In genomic region chr19:8004001-8004400, GRCh38 we compare ENCODE assay signal across 9 cellular contexts. TPM values are rescaled to one million over a fixed set of nuclear protein-coding genes. Genes with fewer than 3 reads are reported as not detected.
DNase-seq lines count a peak whose midpoint lies in the region; ATAC-seq and TF ChIP-seq lines count a peak whose summit lies in the region.
"Had no signal": no experiment of that assay in that cellular context is flagged by ENCODE, and none has a peak within 500 bp of the region (broad histone marks: within the 10 kb centered on the region; RNA-seq: fewer than 3 reads in every experiment).

No MANE protein-coding gene starts in this region.

- no peak for TF ChIP-seq CTCF in fibroblast of pulmonary artery (IDR thresholded peaks at IDR 0.05; ENCODE audit: low read length, missing control alignments)
- TF ChIP-seq CTCF in gastrocnemius medialis (IDR thresholded peaks at IDR 0.05 in 4 of 5, conservative IDR thresholded peaks at IDR 0.05 in 1 of 5), result no peak

- H3K27ac ChIP-seq in GM23248 (peak overlapping the region; percentile 61), SJSA1 (no peak overlapping the region), gastrocnemius medialis (peak overlapping the region in 2 of 4 donors; percentile 11 to 14)

- peak overlapping the region; percentile 84 for H3K9ac ChIP-seq in GM23248

- H2AFZ ChIP-seq in GM23248, result no peak overlapping the region

- no peaks in the 10 kb centered on the region for H3K36me3 ChIP-seq in GM23248 (ENCODE audit: low read depth)
- peaks cover 34% of the 10 kb centered on the region for H3K36me3 ChIP-seq in SJSA1
- no peaks in the 10 kb centered on the region for H3K36me3 ChIP-seq in gastrocnemius medialis

- H3F3A ChIP-seq in GM23248 (ENCODE audit: insufficient read depth), result peaks cover 19% of the 10 kb centered on the region

- no peaks in the 10 kb centered on the region for H3K9me2 ChIP-seq in GM23248 (ENCODE audit: insufficient read depth)

- H3K4me2 ChIP-seq in GM23248 (ENCODE audit: unreplicated experiment), result peak overlapping the region; percentile 98

- H3K4me1 ChIP-seq in GM23248 (ENCODE audit: insufficient read depth) (peaks cover 8% of the 10 kb centered on the region), SJSA1 (replicated peaks) (peaks cover 21% of the 10 kb centered on the region), gastrocnemius medialis (peaks cover 52 to 57% of the 10 kb centered on the region in 2 donors)

- no peak for DNase-seq in GM23248
- no peak for DNase-seq in SJSA1 (ENCODE audit: low read depth in 1 of 2, low spot score in 2 of 2)
- no peak for DNase-seq in fibroblast of pulmonary artery (ENCODE audit: low read depth)
- no peak for DNase-seq in gastrocnemius medialis
- DNase-seq in iPS-NIHi11 (ENCODE audit: low spot score), result no peak
- no peak for DNase-seq in NCI-H510A treated with DMSO at 0.1 percent for 48 hours (lab: John Stamatoyannopoulos, UW)
- no peak for DNase-seq in sciatic nerve (ENCODE audit: low spot score)
- DNase-seq: NCI-H1092 treated with DMSO at 0.1 percent for 48 hours had no signal

- H3K4me3 ChIP-seq in GM23248, result peak overlapping the region; percentile 91
- H3K4me3 ChIP-seq in SJSA1, result peak overlapping the region; percentile 91
- H3K4me3 ChIP-seq in fibroblast of pulmonary artery (replicated peaks; ENCODE audit: low read depth, low read length), result peak overlapping the region; percentile 73
- H3K4me3 ChIP-seq in gastrocnemius medialis, result peak overlapping the region in 3 of 4 donors; percentile 66 to 84 (median 84)

- ATAC-seq in gastrocnemius medialis (no peak), sciatic nerve (no peak), GM21723 (IDR thresholded peaks at IDR 0.05; ENCODE audit: unreplicated experiment) (no peak)

- H4K20me1 ChIP-seq in GM23248 (ENCODE audit: insufficient read depth), result peaks cover 23% of the 10 kb centered on the region; the same call in 1 of the 2 replicates

- intact Hi-C loops in gastrocnemius medialis (cut with DNase I; ENCODE audit: low total_unique reads) (loop anchor here (10.0 kb wide), 1 partner anchor 149 kb away; no protein-coding TSS in a partner anchor), sciatic nerve (cut with DNase I) (no loop called here)

- no peak for TF ChIP-seq POLR2A in gastrocnemius medialis (IDR thresholded peaks at IDR 0.05)

- no peaks in the 10 kb centered on the region for H3K9me3 ChIP-seq in GM23248 (ENCODE audit: low read depth)
- no peaks in the 10 kb centered on the region for H3K9me3 ChIP-seq in SJSA1 (replicated peaks)
- no peaks in the 10 kb centered on the region for H3K9me3 ChIP-seq in gastrocnemius medialis

- no peaks in the 10 kb centered on the region for H3K27me3 ChIP-seq in GM23248 (replicated peaks; ENCODE audit: insufficient read depth)
- H3K27me3 ChIP-seq in SJSA1 (replicated peaks), result no peaks in the 10 kb centered on the region
- H3K27me3 ChIP-seq in gastrocnemius medialis, result no peaks in the 10 kb centered on the region

- in situ Hi-C loops in GM23248 (cut with MboI) (no loop called here), gastrocnemius medialis (cut with MboI; ENCODE audit: low sequenced_read_pairs in 4 of 4) (loop anchor here in 3 of 4 donors (5.0 to 25.0 kb wide), 3 partner anchors 57 to 258 kb away; partner anchors contain the start of gene TIMM44 (in 2 of the 3))

- H3K79me2 ChIP-seq in GM23248 (ENCODE audit: insufficient read depth), result peaks cover 72% of the 10 kb centered on the region

- WGBS in GM23248 (ENCODE audit: low coverage in 1 of 2, low lambda C conversion rate in 2 of 2, missing lambda C conversion rate in 2 of 2), 2 experiments, result 66 to 68% methylated on average over 6 of the region's 6 CpGs

RNA-seq across cellular contexts. Expression of gene ELAVL1, which starts 1.4 kb away (rescaled TPM):
- 44.0 and 48.1 TPM in 2 replicates for total RNA-seq in GM23248 (2014; rRNA removed; shearing (Covaris generic))
- polyA plus RNA-seq in GM23248 (2016; fragmentation: Nextera tagmentation; extraction: Ambion mirVana), result 74.4 and 78.9 TPM in 2 replicates
- 39.5 and 74.6 TPM in 2 replicates for total RNA-seq in SJSA1 (2014; rRNA removed; shearing (Covaris generic))
- total RNA-seq in gastrocnemius medialis, result 10 to 100 TPM; 18.2 to 40.5 (median 28.9) TPM
- 49.7 TPM for total RNA-seq in sciatic nerve

RNA-seq across cellular contexts. Expression of gene CCL25, which starts 48.6 kb away (rescaled TPM):
- total RNA-seq in GM23248 (2014; rRNA removed; shearing (Covaris generic)), result not detected in 2 replicates
- not detected in 2 replicates for polyA plus RNA-seq in GM23248 (2016; fragmentation: Nextera tagmentation; extraction: Ambion mirVana)
- not detected in 2 replicates for total RNA-seq in SJSA1 (2014; rRNA removed; shearing (Covaris generic))
- not detected for total RNA-seq in gastrocnemius medialis
- total RNA-seq in sciatic nerve, result not detected
